In genomic region chr19:52688931-52689796, GRCh38 we compare ENCODE assay signal across 1 cellular context.
TF ChIP-seq lines count a peak whose summit lies in the region.
"Not testable (repeated sequence)": the region's sequence is repeated elsewhere in the genome, so short reads cannot be mapped to it uniquely, and the experiment has no call there.

No MANE protein-coding gene starts in this region.

TF ChIP-seq in K562, 482 proteins besides CTCF, POLR2A, EP300 and RAD21:
- peak; percentile 89 for TF ChIP-seq CEBPB (tag; IDR thresholded peaks at IDR 0.05)
- peak; percentile 32; the same call in 1 of the 2 replicates for TF ChIP-seq ZNF512 (tag; IDR thresholded peaks at IDR 0.05)
- 0 out of 2 replicates have a peak, but pooled peaks have one; percentile 73 for TF ChIP-seq HDGF (IDR thresholded peaks at IDR 0.05)
- TF ChIP-seq TEAD1 (CRISPR knock-in tag; IDR thresholded peaks at IDR 0.05), result 0 out of 4 replicates have a peak, but pooled peaks of 1 of the 2 experiments have one; percentile 28
- 0 out of 2 replicates have a peak, but pooled peaks have one; percentile 24 for TF ChIP-seq POLR2H (tag; IDR thresholded peaks at IDR 0.05; ENCODE audit: low read depth)
- TF ChIP-seq SUPT5H (IDR thresholded peaks at IDR 0.05), result 0 out of 2 replicates have a peak, but pooled peaks have one; percentile 23
- peak; percentile 97 for TF ChIP-seq MEIS2 (IDR thresholded peaks at IDR 0.05; ENCODE audit: partially characterized antibody)
- TF ChIP-seq ESRRA (IDR thresholded peaks at IDR 0.05; ENCODE audit: borderline replicate concordance, low read depth), result peak; percentile 65; the same call in 1 of the 2 replicates
- TF ChIP-seq BRD9 (IDR thresholded peaks at IDR 0.05; ENCODE audit: low read depth, partially characterized antibody), result peak; percentile 35
- TF ChIP-seq SMARCA4 (IDR thresholded peaks at IDR 0.05), result peak; percentile 52; the same call in 1 of the 2 replicates
- 0 out of 4 replicates have a peak, but pooled peaks of 1 of the 2 experiments have one; percentile 29 for TF ChIP-seq HDAC1 (IDR thresholded peaks at IDR 0.05)
- TF ChIP-seq PBX2 (CRISPR knock-in tag; IDR thresholded peaks at IDR 0.05; ENCODE audit: low read depth), result peak; percentile 30; the same call in 1 of the 2 replicates
- TF ChIP-seq PBX2 (tag; conservative IDR thresholded peaks at IDR 0.05; ENCODE audit: low read depth), result peak; percentile 94
- 0 out of 2 replicates have a peak, but pooled peaks have one; percentile 8 for TF ChIP-seq ARID1B (IDR thresholded peaks at IDR 0.05)
- TF ChIP-seq ZNF740 (CRISPR knock-in tag; IDR thresholded peaks at IDR 0.05), result not testable (repeated sequence)
- TF ChIP-seq ZNF740 (tag; IDR thresholded peaks at IDR 0.05), result 0 out of 4 replicates have a peak, but pooled peaks of 1 of the 2 experiments have one; percentile 33
- peak; percentile 74 for TF ChIP-seq ZNF263 (CRISPR knock-in tag; IDR thresholded peaks at IDR 0.05; ENCODE audit: borderline replicate concordance)
- TF ChIP-seq CEBPG (CRISPR knock-in tag; IDR thresholded peaks at IDR 0.05), result peak; percentile 9; the same call in 1 of the 2 replicates
- TF ChIP-seq CEBPG (tag; conservative IDR thresholded peaks at IDR 0.05 in 1 of 2, IDR thresholded peaks at IDR 0.05 in 1 of 2), result peak; percentile 60 to 64; a peak in 3 of 4 replicates
- peak; percentile 89 for TF ChIP-seq SOX6 (IDR thresholded peaks at IDR 0.05)
- TF ChIP-seq MLLT1 (IDR thresholded peaks at IDR 0.05), result peak in 1 of 2 experiments; percentile 66; a peak in 2 of 4 replicates
- TF ChIP-seq DPF2 (IDR thresholded peaks at IDR 0.05), result 0 out of 2 replicates have a peak, but pooled peaks have one; percentile 28
- 0 out of 2 replicates have a peak, but pooled peaks have one; percentile 39 for TF ChIP-seq SMARCE1 (IDR thresholded peaks at IDR 0.05)
- peak; percentile 88 for TF ChIP-seq PKNOX1 (IDR thresholded peaks at IDR 0.05)
